ENCODE assay signal across 5 cellular contexts in genomic region chr16:30318647-30319046, GRCh38. TPM values are rescaled to one million over a fixed set of nuclear protein-coding genes. Genes with fewer than 3 reads are reported as not detected.
"Had no signal": no experiment of that assay in that cellular context is flagged by ENCODE, and none has a peak within 500 bp of the region (broad histone marks: within the 10 kb centered on the region; RNA-seq: fewer than 3 reads in every experiment).

No MANE protein-coding gene starts in this region.

RNA-seq across cellular contexts. Expression of gene MYL11, which starts 56.0 kb away (rescaled TPM):
- total RNA-seq: activated B cell treated with CpG ODN at 0.5 μM for 24 hours, aorta, astrocyte, body of pancreas, breast epithelium had no signal
